30 cellular contexts compared by ENCODE assay signal in genomic region chr9:135181336-135181735, GRCh38.
"Had no signal": no experiment of that assay in that cellular context is flagged by ENCODE, and none has a peak within 500 bp of the region (broad histone marks: within the 10 kb centered on the region; RNA-seq: fewer than 3 reads in every experiment).

No MANE protein-coding gene starts in this region.

- H3K4me1 ChIP-seq: adrenal gland, body of pancreas, breast epithelium, colonic mucosa had no signal

- DNase-seq: activated CD4-positive, alpha-beta memory T cell treated with anti-CD3 and anti-CD28 coated beads for 36 hours; activated CD4-positive, alpha-beta T cell treated with anti-CD3 and anti-CD28 coated beads for 36 hours; activated CD4-positive, alpha-beta T cell treated with anti-CD3 and anti-CD28 coated beads, Interleukin-2, amount 10 ng/mL, durations not matched to agents 24 days and 14 days; activated CD4-positive, CD25-positive, alpha-beta regulatory T cell; activated CD4-positive, CD25-positive, alpha-beta regulatory T cell treated with anti-CD3 and anti-CD28 coated beads, Interleukin-2, amount 50 U/mL, for 72 hours; activated CD8-positive, alpha-beta memory T cell treated with anti-CD3 and anti-CD28 coated beads, Interleukin-2, amount 10 ng/mL, durations not matched to agents 7 days and 5 days; activated CD8-positive, alpha-beta memory T cell treated with anti-CD3 and anti-CD28 coated beads, Interleukin-2, amount 50 U/mL, for 4 hours; activated CD8-positive, alpha-beta T cell treated with anti-CD3 and anti-CD28 coated beads, Interleukin-2, amount 10 ng/mL, durations not matched to agents 7 days and 5 days; activated effector memory CD4-positive, alpha-beta T cell treated with anti-CD3 and anti-CD28 coated beads, Interleukin-2, amount 50 U/mL, for 16 hours; activated naive CD4-positive, alpha-beta T cell treated with anti-CD3 and anti-CD28 coated beads for 36 hours; activated naive CD8-positive, alpha-beta T cell treated with anti-CD3 and anti-CD28 coated beads for 36 hours; activated naive CD8-positive, alpha-beta T cell treated with anti-CD3 and anti-CD28 coated beads, Interleukin-2, amount 50 U/mL, for 24 hours; activated T-cell treated with anti-CD3 and anti-CD28 coated beads, Interleukin-2, amount 50 U/mL, for 1 hour; activated T-cell treated with anti-CD3 and anti-CD28 coated beads, Interleukin-2, amount 50 U/mL, for 48 hours; adrenal gland; amygdala; aorta; body of pancreas; central memory CD4-positive, alpha-beta T cell; cerebellar nuclear complex; colonic mucosa; effector CD8-positive, alpha-beta T cell; esophagus squamous epithelium; foreskin melanocyte; heart right ventricle; T-helper 2 cell had no signal

- H3K27ac ChIP-seq: adrenal gland, body of pancreas, breast epithelium, cardiac muscle cell, colonic mucosa, epithelial cell of prostate, esophagus squamous epithelium, gastroesophageal sphincter, heart right ventricle had no signal

- H3K9me3 ChIP-seq: adrenal gland, body of pancreas, breast epithelium, colonic mucosa, esophagus squamous epithelium, gastroesophageal sphincter, heart right ventricle had no signal

- H3K36me3 ChIP-seq: adrenal gland, breast epithelium, cardiac muscle cell, colonic mucosa, esophagus squamous epithelium, gastroesophageal sphincter, heart right ventricle had no signal

- H3K4me3 ChIP-seq: adrenal gland, body of pancreas, breast epithelium, cardiac muscle cell, colonic mucosa, esophagus squamous epithelium, gastroesophageal sphincter, heart right ventricle had no signal

- ATAC-seq: activated CD4-positive, alpha-beta T cell treated with anti-CD3 and anti-CD28 coated beads for 36 hours; activated CD8-positive, alpha-beta memory T cell treated with anti-CD3 and anti-CD28 coated beads, Interleukin-2, amount 10 ng/mL, durations not matched to agents 7 days and 5 days; activated CD8-positive, alpha-beta T cell treated with anti-CD3 and anti-CD28 coated beads, Interleukin-2, amount 10 ng/mL, durations not matched to agents 7 days and 5 days; body of pancreas; gastroesophageal sphincter; heart right ventricle had no signal
